ENCODE assay signal across 29 cellular contexts in genomic region chr2:30590407-30590806, GRCh38.
"Had no signal": no experiment of that assay in that cellular context is flagged by ENCODE, and none has a peak within 500 bp of the region (broad histone marks: within the 10 kb centered on the region; RNA-seq: fewer than 3 reads in every experiment).

No MANE protein-coding gene starts in this region.

- FAIRE-seq: bronchial epithelial cell had no signal

- DNase-seq: activated CD4-positive, alpha-beta memory T cell treated with anti-CD3 and anti-CD28 coated beads, Interleukin-2, amount 10 ng/mL, durations not matched to agents 7 days and 5 days; activated CD4-positive, alpha-beta T cell treated with anti-CD3 and anti-CD28 coated beads for 1 hour; activated CD4-positive, alpha-beta T cell treated with anti-CD3 and anti-CD28 coated beads for 36 hours; activated CD4-positive, alpha-beta T cell treated with anti-CD3 and anti-CD28 coated beads for 48 hours; activated CD4-positive, alpha-beta T cell treated with anti-CD3 and anti-CD28 coated beads, Interleukin-2, amount 10 ng/mL, durations not matched to agents 7 days and 5 days; activated CD4-positive, alpha-beta T cell treated with anti-CD3 and anti-CD28 coated beads, Interleukin-2, amount 50 U/mL, for 48 hours; activated CD4-positive, CD25-positive, alpha-beta regulatory T cell; activated CD8-positive, alpha-beta memory T cell treated with anti-CD3 and anti-CD28 coated beads for 24 hours; activated CD8-positive, alpha-beta memory T cell treated with anti-CD3 and anti-CD28 coated beads, Interleukin-2, amount 10 ng/mL, durations not matched to agents 7 days and 5 days; activated CD8-positive, alpha-beta memory T cell treated with anti-CD3 and anti-CD28 coated beads, Interleukin-2, amount 50 U/mL, for 48 hours; activated CD8-positive, alpha-beta T cell treated with anti-CD3 and anti-CD28 coated beads, Interleukin-2, amount 10 ng/mL, durations not matched to agents 7 days and 5 days; activated effector memory CD4-positive, alpha-beta T cell treated with Interleukin-2 at 50 U/mL for 16 hours; activated gamma-delta T cell; activated naive CD4-positive, alpha-beta T cell treated with anti-CD3 and anti-CD28 coated beads, Interleukin-2, amount 10 ng/mL, durations not matched to agents 7 days and 5 days; activated naive CD4-positive, alpha-beta T cell treated with Interleukin-2 at 50 U/mL for 16 hours; activated naive CD8-positive, alpha-beta T cell treated with anti-CD3 and anti-CD28 coated beads, Interleukin-2, amount 10 ng/mL, durations not matched to agents 7 days and 5 days; activated naive CD8-positive, alpha-beta T cell treated with anti-CD3 and anti-CD28 coated beads, Interleukin-2, amount 50 U/mL, for 24 hours; activated T-cell treated with anti-CD3 and anti-CD28 coated beads, Interleukin-2, amount 50 U/mL, for 24 hours; activated T-cell treated with anti-CD3 and anti-CD28 coated beads, Interleukin-2, amount 50 U/mL, for 48 hours; amygdala; anterior cingulate cortex; caudate nucleus; cerebellar nuclear complex; T-helper 2 cell; T-helper 9 cell; WERI-Rb-1 had no signal

- H3K4me3 ChIP-seq: ascending aorta, cardiac muscle cell had no signal
